1 cellular context compared by ENCODE assay signal in the genomic region with DNA sequence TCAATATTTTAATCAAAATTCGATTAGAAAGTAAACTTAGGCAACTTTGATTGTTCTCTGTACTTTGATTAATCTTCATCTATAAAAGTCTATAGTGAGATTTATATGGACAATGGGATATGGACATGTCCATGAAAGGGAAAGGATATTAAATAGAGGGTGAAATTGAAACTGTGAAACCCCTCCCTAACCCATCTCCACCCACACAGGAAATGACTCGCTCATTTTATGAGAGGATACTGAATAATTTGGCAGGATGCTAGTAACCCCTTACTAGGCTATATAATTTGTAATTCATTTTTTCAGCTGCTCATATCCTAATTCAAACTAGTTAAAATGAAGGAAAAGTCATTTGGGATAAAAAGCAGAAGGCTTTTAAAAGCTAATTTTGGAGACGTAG.
TF ChIP-seq lines count a peak whose summit lies in the region.

No MANE protein-coding gene starts in this region.

TF ChIP-seq in GM12878, 131 proteins besides CTCF, POLR2A, EP300 and RAD21 (continued from another document):
- TF ChIP-seq ZNF687 (IDR thresholded peaks at IDR 0.05) (no peak), TARDBP (IDR thresholded peaks at IDR 0.05; ENCODE audit: borderline replicate concordance) (no peak), PAX8 (IDR thresholded peaks at IDR 0.05) (no peak), ESRRA (IDR thresholded peaks at IDR 0.05; ENCODE audit: low read length) (no peak), LARP7 (IDR thresholded peaks at IDR 0.05) (no peak), ZNF207 (IDR thresholded peaks at IDR 0.05; ENCODE audit: borderline replicate concordance) (no peak), CEBPB (IDR thresholded peaks at IDR 0.05; ENCODE audit: borderline replicate concordance in 1 of 2, low read depth in 2 of 2, low read length in 2 of 2) (no peak), RCOR1 (conservative IDR thresholded peaks at IDR 0.05; ENCODE audit: low read depth, low read length) (no peak), GATAD2B (conservative IDR thresholded peaks at IDR 0.05; ENCODE audit: low read depth) (no peak), NR2C2 (IDR thresholded peaks at IDR 0.05; ENCODE audit: borderline replicate concordance, control insufficient read depth, insufficient read length, low read depth) (no peak)
- TF ChIP-seq, protein P1, sequence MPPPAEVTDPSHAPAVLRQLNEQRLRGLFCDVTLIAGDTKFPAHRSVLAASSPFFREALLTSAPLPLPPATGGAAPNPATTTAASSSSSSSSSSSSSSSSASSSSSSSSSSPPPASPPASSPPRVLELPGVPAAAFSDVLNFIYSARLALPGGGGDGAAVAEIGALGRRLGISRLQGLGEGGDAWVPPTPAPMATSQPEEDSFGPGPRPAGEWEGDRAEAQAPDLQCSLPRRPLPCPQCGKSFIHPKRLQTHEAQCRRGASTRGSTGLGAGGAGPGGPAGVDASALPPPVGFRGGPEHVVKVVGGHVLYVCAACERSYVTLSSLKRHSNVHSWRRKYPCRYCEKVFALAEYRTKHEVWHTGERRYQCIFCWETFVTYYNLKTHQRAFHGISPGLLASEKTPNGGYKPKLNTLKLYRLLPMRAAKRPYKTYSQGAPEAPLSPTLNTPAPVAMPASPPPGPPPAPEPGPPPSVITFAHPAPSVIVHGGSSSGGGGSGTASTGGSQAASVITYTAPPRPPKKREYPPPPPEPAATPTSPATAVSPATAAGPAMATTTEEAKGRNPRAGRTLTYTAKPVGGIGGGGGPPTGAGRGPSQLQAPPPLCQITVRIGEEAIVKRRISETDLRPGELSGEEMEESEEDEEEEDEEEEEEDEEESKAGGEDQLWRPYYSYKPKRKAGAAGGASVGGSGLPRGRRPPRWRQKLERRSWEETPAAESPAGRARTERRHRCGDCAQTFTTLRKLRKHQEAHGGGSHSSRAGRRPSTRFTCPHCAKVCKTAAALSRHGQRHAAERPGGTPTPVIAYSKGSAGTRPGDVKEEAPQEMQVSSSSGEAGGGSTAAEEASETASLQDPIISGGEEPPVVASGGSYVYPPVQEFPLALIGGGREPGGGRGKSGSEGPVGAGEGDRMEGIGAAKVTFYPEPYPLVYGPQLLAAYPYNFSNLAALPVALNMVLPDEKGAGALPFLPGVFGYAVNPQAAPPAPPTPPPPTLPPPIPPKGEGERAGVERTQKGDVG (CRISPR knock-in tag; IDR thresholded peaks at IDR 0.05): no peak
- TF ChIP-seq, protein P2, sequence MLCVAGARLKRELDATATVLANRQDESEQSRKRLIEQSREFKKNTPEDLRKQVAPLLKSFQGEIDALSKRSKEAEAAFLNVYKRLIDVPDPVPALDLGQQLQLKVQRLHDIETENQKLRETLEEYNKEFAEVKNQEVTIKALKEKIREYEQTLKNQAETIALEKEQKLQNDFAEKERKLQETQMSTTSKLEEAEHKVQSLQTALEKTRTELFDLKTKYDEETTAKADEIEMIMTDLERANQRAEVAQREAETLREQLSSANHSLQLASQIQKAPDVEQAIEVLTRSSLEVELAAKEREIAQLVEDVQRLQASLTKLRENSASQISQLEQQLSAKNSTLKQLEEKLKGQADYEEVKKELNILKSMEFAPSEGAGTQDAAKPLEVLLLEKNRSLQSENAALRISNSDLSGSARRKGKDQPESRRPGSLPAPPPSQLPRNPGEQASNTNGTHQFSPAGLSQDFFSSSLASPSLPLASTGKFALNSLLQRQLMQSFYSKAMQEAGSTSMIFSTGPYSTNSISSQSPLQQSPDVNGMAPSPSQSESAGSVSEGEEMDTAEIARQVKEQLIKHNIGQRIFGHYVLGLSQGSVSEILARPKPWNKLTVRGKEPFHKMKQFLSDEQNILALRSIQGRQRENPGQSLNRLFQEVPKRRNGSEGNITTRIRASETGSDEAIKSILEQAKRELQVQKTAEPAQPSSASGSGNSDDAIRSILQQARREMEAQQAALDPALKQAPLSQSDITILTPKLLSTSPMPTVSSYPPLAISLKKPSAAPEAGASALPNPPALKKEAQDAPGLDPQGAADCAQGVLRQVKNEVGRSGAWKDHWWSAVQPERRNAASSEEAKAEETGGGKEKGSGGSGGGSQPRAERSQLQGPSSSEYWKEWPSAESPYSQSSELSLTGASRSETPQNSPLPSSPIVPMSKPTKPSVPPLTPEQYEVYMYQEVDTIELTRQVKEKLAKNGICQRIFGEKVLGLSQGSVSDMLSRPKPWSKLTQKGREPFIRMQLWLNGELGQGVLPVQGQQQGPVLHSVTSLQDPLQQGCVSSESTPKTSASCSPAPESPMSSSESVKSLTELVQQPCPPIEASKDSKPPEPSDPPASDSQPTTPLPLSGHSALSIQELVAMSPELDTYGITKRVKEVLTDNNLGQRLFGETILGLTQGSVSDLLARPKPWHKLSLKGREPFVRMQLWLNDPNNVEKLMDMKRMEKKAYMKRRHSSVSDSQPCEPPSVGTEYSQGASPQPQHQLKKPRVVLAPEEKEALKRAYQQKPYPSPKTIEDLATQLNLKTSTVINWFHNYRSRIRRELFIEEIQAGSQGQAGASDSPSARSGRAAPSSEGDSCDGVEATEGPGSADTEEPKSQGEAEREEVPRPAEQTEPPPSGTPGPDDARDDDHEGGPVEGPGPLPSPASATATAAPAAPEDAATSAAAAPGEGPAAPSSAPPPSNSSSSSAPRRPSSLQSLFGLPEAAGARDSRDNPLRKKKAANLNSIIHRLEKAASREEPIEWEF (IDR thresholded peaks at IDR 0.05; ENCODE audit: insufficient replicate concordance, low read depth, low read length): no peak
- TF ChIP-seq, protein P3, sequence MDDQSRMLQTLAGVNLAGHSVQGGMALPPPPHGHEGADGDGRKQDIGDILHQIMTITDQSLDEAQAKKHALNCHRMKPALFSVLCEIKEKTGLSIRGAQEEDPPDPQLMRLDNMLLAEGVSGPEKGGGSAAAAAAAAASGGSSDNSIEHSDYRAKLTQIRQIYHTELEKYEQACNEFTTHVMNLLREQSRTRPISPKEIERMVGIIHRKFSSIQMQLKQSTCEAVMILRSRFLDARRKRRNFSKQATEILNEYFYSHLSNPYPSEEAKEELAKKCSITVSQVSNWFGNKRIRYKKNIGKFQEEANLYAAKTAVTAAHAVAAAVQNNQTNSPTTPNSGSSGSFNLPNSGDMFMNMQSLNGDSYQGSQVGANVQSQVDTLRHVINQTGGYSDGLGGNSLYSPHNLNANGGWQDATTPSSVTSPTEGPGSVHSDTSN (IDR thresholded peaks at IDR 0.05; ENCODE audit: insufficient replicate concordance, low read depth, low read length): no peak
- TF ChIP-seq, protein P4, sequence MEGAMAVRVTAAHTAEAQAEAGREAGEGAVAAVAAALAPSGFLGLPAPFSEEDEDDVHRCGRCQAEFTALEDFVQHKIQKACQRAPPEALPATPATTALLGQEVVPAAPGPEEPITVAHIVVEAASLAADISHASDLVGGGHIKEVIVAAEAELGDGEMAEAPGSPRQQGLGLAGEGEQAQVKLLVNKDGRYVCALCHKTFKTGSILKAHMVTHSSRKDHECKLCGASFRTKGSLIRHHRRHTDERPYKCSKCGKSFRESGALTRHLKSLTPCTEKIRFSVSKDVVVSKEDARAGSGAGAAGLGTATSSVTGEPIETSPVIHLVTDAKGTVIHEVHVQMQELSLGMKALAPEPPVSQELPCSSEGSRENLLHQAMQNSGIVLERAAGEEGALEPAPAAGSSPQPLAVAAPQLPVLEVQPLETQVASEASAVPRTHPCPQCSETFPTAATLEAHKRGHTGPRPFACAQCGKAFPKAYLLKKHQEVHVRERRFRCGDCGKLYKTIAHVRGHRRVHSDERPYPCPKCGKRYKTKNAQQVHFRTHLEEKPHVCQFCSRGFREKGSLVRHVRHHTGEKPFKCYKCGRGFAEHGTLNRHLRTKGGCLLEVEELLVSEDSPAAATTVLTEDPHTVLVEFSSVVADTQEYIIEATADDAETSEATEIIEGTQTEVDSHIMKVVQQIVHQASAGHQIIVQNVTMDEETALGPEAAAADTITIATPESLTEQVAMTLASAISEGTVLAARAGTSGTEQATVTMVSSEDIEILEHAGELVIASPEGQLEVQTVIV (IDR thresholded peaks at IDR 0.05; ENCODE audit: borderline replicate concordance, partially characterized antibody): no peak
